ENCODE assay signal across 8 cellular contexts in the genomic region with DNA sequence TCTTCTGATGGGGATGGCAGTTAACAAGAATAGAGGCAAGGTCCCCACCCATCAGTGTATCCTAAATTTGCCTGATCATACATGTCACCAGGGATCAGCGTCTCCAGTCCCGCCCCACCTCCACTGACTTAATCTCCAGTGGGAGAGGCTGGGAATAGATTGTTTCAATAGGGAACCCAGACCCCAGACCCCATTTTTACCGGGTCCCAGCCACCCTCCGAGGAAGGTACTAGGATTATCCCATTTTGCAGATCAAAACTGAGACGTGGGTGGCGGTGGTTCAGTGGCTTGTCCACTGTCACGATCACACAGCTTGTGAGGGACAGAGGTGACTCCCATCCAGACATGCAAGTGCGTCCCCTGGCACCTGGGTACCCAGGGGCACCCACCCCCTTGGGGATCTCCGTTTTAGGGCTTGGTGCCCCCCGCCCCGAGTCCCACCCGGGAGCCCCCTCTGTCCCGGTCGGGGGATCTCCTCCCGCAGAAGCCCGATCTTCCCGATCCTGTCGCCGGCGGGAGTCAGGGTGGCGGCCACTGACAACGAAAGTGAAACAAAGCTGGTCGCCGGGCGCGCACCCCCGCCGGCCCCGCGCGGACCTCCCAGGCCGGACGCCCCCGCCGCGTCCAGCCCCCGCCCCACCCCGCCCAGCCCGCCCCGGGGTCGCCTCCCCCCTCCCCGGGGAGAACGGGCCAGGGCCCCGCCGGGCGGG. TPM values are rescaled to one million over a fixed set of nuclear protein-coding genes. Genes with fewer than 3 reads are reported as not detected.
A peak's percentile ranks its signal among the peaks of the same experiment; 100 is the strongest.
DNase-seq lines count a peak whose midpoint lies in the region; ATAC-seq and TF ChIP-seq lines count a peak whose summit lies in the region.

No MANE protein-coding gene starts in this region.

- TF ChIP-seq CTCF in epithelial cell of esophagus (IDR thresholded peaks at IDR 0.05; ENCODE audit: insufficient read depth, low read depth, low read length, missing control alignments) = no peak
- TF ChIP-seq CTCF in thoracic aorta (IDR thresholded peaks at IDR 0.05) = no peak

- H3K36me3 ChIP-seq in HUES6 (ENCODE audit: control insufficient read depth, insufficient read depth, low read length) (0 out of 2 replicates have a peak, but pooled peaks cover 3% of the 10 kb centered on the region), thoracic aorta (no peaks in the 10 kb centered on the region)

- ATAC-seq in thoracic aorta (ENCODE audit: insufficient number of reproducible peaks, low FRiP score, low read depth) = no peak

- H3K4me3 ChIP-seq in HUES6 (ENCODE audit: low read depth, low read length) (peak overlapping the region; percentile 81), epithelial cell of esophagus (ENCODE audit: low read length) (peak overlapping the region; percentile 68), thoracic aorta (peak overlapping the region; percentile 95)

- peak overlapping the region; percentile 89 for H3K9ac ChIP-seq in HUES6 (ENCODE audit: low read length)

- H3K27ac ChIP-seq in HUES6 (ENCODE audit: low read depth, low read length) = peak overlapping the region; percentile 70; the same call in 1 of the 2 replicates
- H3K27ac ChIP-seq in thoracic aorta = peak overlapping the region; percentile 96 to 97

- H3K27me3 ChIP-seq in HUES6 (ENCODE audit: control insufficient read depth, insufficient read depth, low read length) (no peaks in the 10 kb centered on the region), thoracic aorta (replicated peaks; ENCODE audit: insufficient read depth) (no peaks in the 10 kb centered on the region)

- peaks cover 22% of the 10 kb centered on the region for H3K4me1 ChIP-seq in HUES6 (ENCODE audit: control insufficient read depth, insufficient read depth, low read length)
- peaks cover 28 to 62% of the 10 kb centered on the region in 2 donors for H3K4me1 ChIP-seq in thoracic aorta (ENCODE audit: control insufficient read depth in 1 of 2, low read depth in 2 of 2)

- peak; percentile 75 for DNase-seq in activated CD8-positive, alpha-beta memory T cell treated with anti-CD3 and anti-CD28 coated beads for 24 hours
- DNase-seq in activated CD8-positive, alpha-beta memory T cell treated with anti-CD3 and anti-CD28 coated beads, Interleukin-2, amount 50 U/mL, for 48 hours = no peak
- peak; percentile 41 to 46 for DNase-seq in activated CD4-positive, alpha-beta T cell treated with anti-CD3 and anti-CD28 coated beads, Interleukin-2, amount 50 U/mL, for 48 hours
- peak; percentile 14 for DNase-seq in epithelial cell of esophagus (ENCODE audit: low read depth)
- peak; percentile 35 for DNase-seq in mucosa of gallbladder (ENCODE audit: low spot score)
- no peak for DNase-seq in thoracic aorta (ENCODE audit: low spot score)
- no peak for DNase-seq in cortex of kidney (lab: John Stamatoyannopoulos, UW)

- H3K9me3 ChIP-seq in HUES6 (ENCODE audit: control insufficient read depth, insufficient read depth, low read depth, low read length) (no peaks in the 10 kb centered on the region), thoracic aorta (no peaks in the 10 kb centered on the region)

RNA-seq across cellular contexts. Expression of gene WSB2, which starts 0.5 kb away (rescaled TPM):
- total RNA-seq in mucosa of gallbladder (72.3 TPM), thoracic aorta (10 to 100 TPM; 88.9 to 95.1 TPM)

RNA-seq across cellular contexts. Expression of gene VSIG10, which starts 43.4 kb away (rescaled TPM):
- total RNA-seq in mucosa of gallbladder (48.9 TPM), thoracic aorta (10 to 100 TPM; 13.0 to 21.9 TPM)

RNA-seq across cellular contexts. Expression of gene RFC5, which starts 44.0 kb away (rescaled TPM):
- total RNA-seq in mucosa of gallbladder (13.4 TPM), thoracic aorta (1 to 10 TPM; 5.4 to 6.9 TPM)

Comparison
In these comparisons a context has a peak if more than half of its experiments do, and no peak if none do; other contexts are left out.
1. DNase-seq: peak in activated CD8-positive, alpha-beta memory T cell treated with anti-CD3 and anti-CD28 coated beads for 24 hours (single experiment), activated CD4-positive, alpha-beta T cell treated with anti-CD3 and anti-CD28 coated beads, Interleukin-2, amount 50 U/mL, for 48 hours (2 of 2), epithelial cell of esophagus (single experiment) and mucosa of gallbladder (single experiment); none in activated CD8-positive, alpha-beta memory T cell treated with anti-CD3 and anti-CD28 coated beads, Interleukin-2, amount 50 U/mL, for 48 hours (single experiment), thoracic aorta (single experiment) and cortex of kidney (single experiment).
2. Peak in every context shown above with its lines, with median percentiles within 50 percentile points of each other: H3K4me3 ChIP-seq.